12 cellular contexts compared by ENCODE assay signal in genomic region chr6:21538186-21538798, GRCh38. TPM values are rescaled to one million over a fixed set of nuclear protein-coding genes. Genes with fewer than 3 reads are reported as not detected.
DNase-seq lines count a peak whose midpoint lies in the region; ATAC-seq and TF ChIP-seq lines count a peak whose summit lies in the region.
"Had no signal": no experiment of that assay in that cellular context is flagged by ENCODE, and none has a peak within 500 bp of the region (broad histone marks: within the 10 kb centered on the region; RNA-seq: fewer than 3 reads in every experiment).

No MANE protein-coding gene starts in this region.

- no peak for TF ChIP-seq POLR2A in sigmoid colon (IDR thresholded peaks at IDR 0.05)

- intact Hi-C loops in sciatic nerve (cut with DNase I), result no loop called here
- intact Hi-C loops in sigmoid colon (cut with DNase I), result no loop called here

- H3K4me3 ChIP-seq in sigmoid colon, result no peak overlapping the region

- ATAC-seq in sciatic nerve (peak; percentile 78), HG03432 (IDR thresholded peaks at IDR 0.05; ENCODE audit: unreplicated experiment) (no peak), HG03095 (IDR thresholded peaks at IDR 0.05; ENCODE audit: unreplicated experiment) (no peak), GM18519 (IDR thresholded peaks at IDR 0.05; ENCODE audit: low FRiP score, unreplicated experiment) (no peak)

- H3K27ac ChIP-seq in sigmoid colon, result no peak overlapping the region

- no peaks in the 10 kb centered on the region for H3K4me1 ChIP-seq in sigmoid colon

- TF ChIP-seq CTCF in sigmoid colon (IDR thresholded peaks at IDR 0.05), result no peak

- no peaks in the 10 kb centered on the region for H3K36me3 ChIP-seq in sigmoid colon

- DNase-seq in H4 (ENCODE audit: low spot score) (peak; percentile 29), RPMI7951 (ENCODE audit: low read depth) (peak; percentile 75), foreskin melanocyte (peak; percentile 71), sciatic nerve (ENCODE audit: low spot score) (no peak), sigmoid colon (no peak)
- DNase-seq: activated T-cell treated with anti-CD3 and anti-CD28 coated beads, Interleukin-2, amount 50 U/mL, for 1 hour; aorta; CD8-positive, alpha-beta memory T cell; naive B cell had no signal

- WGBS in sigmoid colon, 2 donors, result 18 to 72% methylated on average over 5 of the region's 5 CpGs

- no peaks in the 10 kb centered on the region for H3K27me3 ChIP-seq in sigmoid colon

- no peaks in the 10 kb centered on the region for H3K9me3 ChIP-seq in sigmoid colon

- no peak for TF ChIP-seq EP300 in sigmoid colon (IDR thresholded peaks at IDR 0.05)

RNA-seq across cellular contexts. Expression of gene SOX4, which starts 55.3 kb away (rescaled TPM):
- total RNA-seq in H4 (2014; rRNA removed; shearing (Covaris generic)), result 29.5 and 30.4 TPM in 2 replicates
- 10.8 and 12.9 TPM in 2 replicates for total RNA-seq in RPMI7951 (2014; rRNA removed; shearing (Covaris generic))
- total RNA-seq in sciatic nerve, result 18.6 TPM
- total RNA-seq in sigmoid colon, result 1 to 10 TPM; 3.9 to 8.8 (median 6.5) TPM
- polyA plus RNA-seq in sigmoid colon, result 10 to 100 TPM in 1 of 3 donors, 1 to 10 TPM in 2; 5.4 to 12.4 (median 6.2) TPM

Comparison
In these comparisons a context has a peak if more than half of its experiments do, and no peak if none do; other contexts are left out.
1. DNase-seq: peak in H4 (single experiment), RPMI7951 (single experiment) and foreskin melanocyte (single experiment); none in sciatic nerve (single experiment) and sigmoid colon (single experiment).